Comparison of ENCODE assay signal across 9 cellular contexts in genomic region chr2:37652199-37652640, GRCh38. TPM values are rescaled to one million over a fixed set of nuclear protein-coding genes. Genes with fewer than 3 reads are reported as not detected.
A peak's percentile ranks its signal among the peaks of the same experiment; 100 is the strongest.
DNase-seq lines count a peak whose midpoint lies in the region; TF ChIP-seq lines count a peak whose summit lies in the region.
"Had no signal": no experiment of that assay in that cellular context is flagged by ENCODE, and none has a peak within 500 bp of the region (broad histone marks: within the 10 kb centered on the region; RNA-seq: fewer than 3 reads in every experiment).

No MANE protein-coding gene starts in this region.

- H3K36me3 ChIP-seq in BE2C, result peaks cover 78% of the 10 kb centered on the region

- no peaks in the 10 kb centered on the region for H3K27me3 ChIP-seq in BE2C

- H3K27me3 Mint-ChIP-seq in activated naive CD8-positive, alpha-beta T cell treated with anti-CD3 and anti-CD28 coated beads for 36 hours, result no peaks in the 10 kb centered on the region

- TF ChIP-seq CTCF in GM10266 (IDR thresholded peaks at IDR 0.05; ENCODE audit: control insufficient read depth, insufficient read depth, low read depth, missing control alignments), result no peak
- TF ChIP-seq CTCF in BE2C (IDR thresholded peaks at IDR 0.05; ENCODE audit: low read depth, low read length), result no peak

- H3K4me1 ChIP-seq in BE2C, result peaks cover 61% of the 10 kb centered on the region

- H3K4me1 Mint-ChIP-seq in activated naive CD8-positive, alpha-beta T cell treated with anti-CD3 and anti-CD28 coated beads for 36 hours, result peaks cover 75% of the 10 kb centered on the region

- DNase-seq in A172 (ENCODE audit: low spot score) (peak; percentile 99), H4 (ENCODE audit: low spot score) (peak; percentile 66), kidney tubule cell (ENCODE audit: low spot score) (peak; percentile 98), NCI-H526 treated with DMSO at 0.1 percent for 48 hours (lab: John Stamatoyannopoulos, UW) (no peak), globus pallidus (ENCODE audit: low spot score) (no peak), GM10266 (ENCODE audit: extremely low spot score) (no peak), BE2C (no peak)
- DNase-seq in activated naive CD8-positive, alpha-beta T cell treated with anti-CD3 and anti-CD28 coated beads for 36 hours, result no peak
- DNase-seq: T-helper 9 cell had no signal

- no peak overlapping the region for H3K4me3 Mint-ChIP-seq in activated naive CD8-positive, alpha-beta T cell treated with anti-CD3 and anti-CD28 coated beads for 36 hours

- H3K36me3 Mint-ChIP-seq in activated naive CD8-positive, alpha-beta T cell treated with anti-CD3 and anti-CD28 coated beads for 36 hours, result peaks cover 49% of the 10 kb centered on the region

- H3K4me3 ChIP-seq in BE2C (ENCODE audit: low read depth, low read length), result no peak overlapping the region

- H3K9me3 ChIP-seq in BE2C, result no peaks in the 10 kb centered on the region

- H3K9me3 Mint-ChIP-seq in activated naive CD8-positive, alpha-beta T cell treated with anti-CD3 and anti-CD28 coated beads for 36 hours, result peaks cover 8% of the 10 kb centered on the region

- peak overlapping the region; percentile 68 for H3K27ac Mint-ChIP-seq in activated naive CD8-positive, alpha-beta T cell treated with anti-CD3 and anti-CD28 coated beads for 36 hours

RNA-seq across cellular contexts. Expression of gene CDC42EP3, which starts 19.2 kb away (rescaled TPM):
- 66.8 and 71.5 TPM in 2 replicates for total RNA-seq in A172 (2014; rRNA removed; shearing (Covaris generic))
- 4.1 and 8.5 TPM in 2 replicates for total RNA-seq in H4 (2014; rRNA removed; shearing (Covaris generic))
- 10 to 100 TPM; 18.6 to 22.2 TPM for total RNA-seq in activated naive CD8-positive, alpha-beta T cell treated with anti-CD3 and anti-CD28 coated beads for 36 hours
- 131 TPM for polyA plus RNA-seq in BE2C (2012; ENCODE audit: insufficient read depth, insufficient read length, low read depth)

Comparison
In these comparisons a context has a peak if more than half of its experiments do, and no peak if none do; other contexts are left out.
1. DNase-seq: peak in A172 (single experiment), H4 (single experiment) and kidney tubule cell (single experiment); none in activated naive CD8-positive, alpha-beta T cell treated with anti-CD3 and anti-CD28 coated beads for 36 hours (single experiment), NCI-H526 treated with DMSO at 0.1 percent for 48 hours (single experiment), globus pallidus (single experiment), GM10266 (single experiment) and BE2C (single experiment).